In genomic region chrX:153410328-153410727, GRCh38 we compare ENCODE assay signal across 1 cellular context.
TF ChIP-seq lines count a peak whose summit lies in the region.

No MANE protein-coding gene starts in this region.

TF ChIP-seq in HepG2, 621 proteins besides CTCF, POLR2A, EP300 and RAD21:
- 0 out of 2 replicates have a peak, but pooled peaks have one; percentile 20 for TF ChIP-seq HNF4G (IDR thresholded peaks at IDR 0.05; ENCODE audit: borderline replicate concordance, low read depth, low read length)
- TF ChIP-seq HNF4G (CRISPR knock-in tag; IDR thresholded peaks at IDR 0.05; ENCODE audit: borderline replicate concordance, low read depth): no peak
- TF ChIP-seq KDM5B (CRISPR knock-in tag; IDR thresholded peaks at IDR 0.05; ENCODE audit: borderline replicate concordance): 0 out of 2 replicates have a peak, but pooled peaks have one; percentile 8
- TF ChIP-seq YEATS2 (CRISPR knock-in tag; IDR thresholded peaks at IDR 0.05; ENCODE audit: borderline replicate concordance): no peak
- TF ChIP-seq ZNF407 (CRISPR knock-in tag; IDR thresholded peaks at IDR 0.05; ENCODE audit: not compliant biosample characterization): no peak
- TF ChIP-seq ZNF292 (CRISPR knock-in tag; IDR thresholded peaks at IDR 0.05; ENCODE audit: borderline replicate concordance, low read depth): no peak
- TF ChIP-seq ZC3H4 (CRISPR knock-in tag; IDR thresholded peaks at IDR 0.05; ENCODE audit: borderline replicate concordance): no peak
- TF ChIP-seq ZNF136 (CRISPR knock-in tag; IDR thresholded peaks at IDR 0.05; ENCODE audit: low read depth): no peak
